ENCODE assay signal across 8 cellular contexts in the genomic region with DNA sequence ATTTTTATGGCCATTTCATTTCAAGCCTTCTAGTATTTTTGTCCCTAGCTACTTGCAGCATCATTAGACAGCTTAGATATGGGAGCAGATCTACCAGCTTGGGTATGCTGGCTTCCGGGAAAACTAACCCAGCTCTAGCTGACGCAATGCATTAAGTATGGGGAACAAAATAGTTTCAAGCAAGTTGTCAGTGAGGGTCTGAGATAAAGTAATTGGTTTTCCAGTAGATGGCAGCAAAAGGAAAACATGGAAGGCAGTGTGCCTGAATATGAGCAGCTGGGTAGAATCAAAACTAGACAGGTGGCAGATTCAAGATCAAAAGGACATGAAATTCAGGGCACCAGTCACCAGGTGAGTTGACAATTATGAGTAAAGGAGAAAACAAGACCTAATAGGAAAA.
DNase-seq lines count a peak whose midpoint lies in the region; ATAC-seq and TF ChIP-seq lines count a peak whose summit lies in the region.

No MANE protein-coding gene starts in this region.

- no peaks in the 10 kb centered on the region for H3K27me3 ChIP-seq in body of pancreas

- no peaks in the 10 kb centered on the region for H3K36me3 ChIP-seq in body of pancreas (replicated peaks in 1 of 2; ENCODE audit: insufficient read depth in 1 of 2, low read depth in 2 of 2)

- intact Hi-C loops in body of pancreas (cut with DNase I) = no loop called here

- no peak overlapping the region for H3K27ac ChIP-seq in body of pancreas

- no peak overlapping the region for H3K4me3 ChIP-seq in body of pancreas

- no peaks in the 10 kb centered on the region for H3K4me1 ChIP-seq in body of pancreas

- TF ChIP-seq CTCF in body of pancreas (IDR thresholded peaks at IDR 0.05) = peak in 4 of 7 experiments; percentile 25 to 32 (median 31)
- TF ChIP-seq CTCF in mesothelial cell of epicardium (IDR thresholded peaks at IDR 0.05; ENCODE audit: unreplicated experiment) = no peak

- H3K9me3 ChIP-seq in body of pancreas = no peaks in the 10 kb centered on the region

- DNase-seq in NCI-H2107 (lab: John Stamatoyannopoulos, UW) (peak; percentile 5), body of pancreas (peak in 1 of 4 donors; percentile 16), mesothelial cell of epicardium (ENCODE audit: low spot score in 2 of 2, unreplicated experiment in 2 of 2) (peak; percentile 30 to 42), DMS79 (lab: John Stamatoyannopoulos, UW) (no peak)
- no peak for DNase-seq in stimulated activated naive CD4-positive, alpha-beta T cell (lab: John Stamatoyannopoulos, UW)

- ATAC-seq in GM18868 (IDR thresholded peaks at IDR 0.05; ENCODE audit: unreplicated experiment) (peak; percentile 71), body of pancreas (peak; percentile 81), HG03025 (IDR thresholded peaks at IDR 0.05; ENCODE audit: low FRiP score, unreplicated experiment) (no peak), HG02870 (IDR thresholded peaks at IDR 0.05; ENCODE audit: unreplicated experiment) (no peak)

- 35 to 47% methylated on average over 2 of the region's 2 CpGs for WGBS in body of pancreas, 2 donors

- H3K4me1 Mint-ChIP-seq in mesothelial cell of epicardium = peaks cover 68% of the 10 kb centered on the region

- H3K27ac Mint-ChIP-seq in mesothelial cell of epicardium = peak overlapping the region; percentile 92

- no peaks in the 10 kb centered on the region for H3K36me3 Mint-ChIP-seq in mesothelial cell of epicardium

- H3K9me3 Mint-ChIP-seq in mesothelial cell of epicardium = peaks cover 3% of the 10 kb centered on the region

- H3K4me3 Mint-ChIP-seq in mesothelial cell of epicardium = peak overlapping the region; percentile 13

- TF ChIP-seq POLR2A in body of pancreas (IDR thresholded peaks at IDR 0.05) = no peak

- H3K27me3 Mint-ChIP-seq in mesothelial cell of epicardium (ENCODE audit: low read depth) = no peaks in the 10 kb centered on the region

Comparison
In these comparisons a context has a peak if more than half of its experiments do, and no peak if none do; other contexts are left out.
1. ATAC-seq: peak in GM18868 (single experiment) and body of pancreas (single experiment); none in HG03025 (single experiment) and HG02870 (single experiment).
2. DNase-seq: peak in NCI-H2107 (single experiment) and mesothelial cell of epicardium (2 of 2); none in DMS79 (single experiment) and stimulated activated naive CD4-positive, alpha-beta T cell (0 of 6).